In the genomic region with DNA sequence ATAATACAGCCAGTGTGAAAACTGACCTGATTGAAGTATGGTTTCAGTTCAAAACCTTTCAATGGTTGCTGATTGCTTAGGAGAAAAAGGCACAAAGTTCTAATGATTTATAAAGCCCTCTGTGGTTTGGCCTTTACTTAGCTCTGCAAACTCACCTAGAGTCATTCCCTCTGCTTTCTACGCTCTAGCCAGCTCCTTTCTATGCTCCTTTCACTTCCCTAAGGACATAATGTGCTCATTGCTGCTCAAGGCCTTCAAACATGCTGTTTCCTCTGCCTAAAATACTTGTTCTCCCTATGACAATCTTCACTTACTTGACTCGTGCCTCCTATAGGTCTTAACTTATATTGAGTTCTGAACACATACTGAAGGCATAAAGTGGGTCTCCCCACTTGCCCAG, we compare ENCODE assay signal across 21 cellular contexts. TPM values are rescaled to one million over a fixed set of nuclear protein-coding genes. Genes with fewer than 3 reads are reported as not detected.
DNase-seq lines count a peak whose midpoint lies in the region; ATAC-seq and TF ChIP-seq lines count a peak whose summit lies in the region.
"Had no signal": no experiment of that assay in that cellular context is flagged by ENCODE, and none has a peak within 500 bp of the region (broad histone marks: within the 10 kb centered on the region; RNA-seq: fewer than 3 reads in every experiment).

No MANE protein-coding gene starts in this region.

- H3K27me3 ChIP-seq in OCI-LY3 (ENCODE audit: low read depth, low read length) (no peaks in the 10 kb centered on the region), gastrocnemius medialis (no peaks in the 10 kb centered on the region)
- H3K27me3 ChIP-seq: BLaER1, MG63 had no signal

- H3K79me2 ChIP-seq in OCI-LY3 (ENCODE audit: low read length) = 0 out of 2 replicates have a peak, but pooled peaks cover 3% of the 10 kb centered on the region

- TF ChIP-seq POLR2A in gastrocnemius medialis (IDR thresholded peaks at IDR 0.05) = no peak

- peak overlapping the region; percentile 31; the same call in 1 of the 2 replicates for H3K4me2 ChIP-seq in OCI-LY3 (ENCODE audit: low read length)
- H3K4me2 ChIP-seq: BLaER1 had no signal

- H3K4me3 ChIP-seq in OCI-LY3 (ENCODE audit: low read length) (no peak overlapping the region), gastrocnemius medialis (no peak overlapping the region)
- H3K4me3 ChIP-seq: BLaER1, HAP-1, MG63 had no signal

- DNase-seq in pons (ENCODE audit: low spot score) (peak; percentile 36), GM20000 (ENCODE audit: low spot score) (no peak), gastrocnemius medialis (no peak), LoVo (ENCODE audit: low spot score) (no peak), COR-L47 (lab: John Stamatoyannopoulos, UW) (no peak)
- DNase-seq: CD4-positive, alpha-beta memory T cell; Kasumi-1; MG63; NCI-H1105; NCI-H146; NCI-H2029; NCI-H2227 treated with DMSO at 0.1 percent for 48 hours; NCI-H510A; NCI-H774; PC-3; Right ventricle myocardium superior had no signal

- H2AFZ ChIP-seq in OCI-LY3 (ENCODE audit: low read depth, low read length) = no peak overlapping the region

- H3K9me3 ChIP-seq in OCI-LY3 (ENCODE audit: insufficient read depth, low read length) (no peaks in the 10 kb centered on the region), gastrocnemius medialis (no peaks in the 10 kb centered on the region)
- H3K9me3 ChIP-seq: BLaER1, HAP-1, MG63 had no signal

- TF ChIP-seq CTCF in OCI-LY3 (IDR thresholded peaks at IDR 0.05; ENCODE audit: low read depth, low read length) (no peak), GM20000 (IDR thresholded peaks at IDR 0.05; ENCODE audit: extremely low read depth, missing control alignments) (no peak), gastrocnemius medialis (IDR thresholded peaks at IDR 0.05 in 4 of 5, conservative IDR thresholded peaks at IDR 0.05 in 1 of 5) (no peak)

- peak overlapping the region; percentile 26; the same call in 1 of the 2 replicates for H3K9ac ChIP-seq in OCI-LY3 (ENCODE audit: low read length)
- H3K9ac ChIP-seq: BLaER1 had no signal

- H3K36me3 ChIP-seq in OCI-LY3 (replicated peaks; ENCODE audit: low read depth, low read length) (peaks cover 25% of the 10 kb centered on the region), gastrocnemius medialis (no peaks in the 10 kb centered on the region)

- H3K4me1 ChIP-seq in OCI-LY3 (ENCODE audit: low read length) = peaks cover 18% of the 10 kb centered on the region
- no peaks in the 10 kb centered on the region for H3K4me1 ChIP-seq in gastrocnemius medialis
- H3K4me1 ChIP-seq: HAP-1 had no signal

- in situ Hi-C loops in gastrocnemius medialis (cut with MboI; ENCODE audit: low sequenced_read_pairs in 4 of 4) = no loop called here

- no peaks in the 10 kb centered on the region for H4K20me1 ChIP-seq in OCI-LY3 (ENCODE audit: insufficient read depth, low read length)
- H4K20me1 ChIP-seq: BLaER1 had no signal

- intact Hi-C loops in gastrocnemius medialis (cut with DNase I; ENCODE audit: low total_unique reads) = no loop called here

- ATAC-seq in GM19395 (IDR thresholded peaks at IDR 0.05; ENCODE audit: unreplicated experiment) = peak; percentile 52
- ATAC-seq in GM21717 (IDR thresholded peaks at IDR 0.05; ENCODE audit: unreplicated experiment) = peak; percentile 65
- no peak for ATAC-seq in gastrocnemius medialis
- ATAC-seq: PC-3 had no signal

- H3K27ac ChIP-seq in OCI-LY3 (ENCODE audit: low read length) (peak overlapping the region; percentile 43; the same call in 1 of the 2 replicates), gastrocnemius medialis (no peak overlapping the region)
- H3K27ac ChIP-seq: BLaER1 had no signal

RNA-seq across cellular contexts. Expression of a gene that starts 19.0 kb away (rescaled TPM):
- total RNA-seq in gastrocnemius medialis = 1 to 10 TPM in 1 of 4 donors, under 1 TPM in 1, not detected in 2; 0.71 to 1.6 TPM

Comparison
In these comparisons a context has a peak if more than half of its experiments do, and no peak if none do; other contexts are left out.
1. ATAC-seq: peak in GM19395 (single experiment) and GM21717 (single experiment); none in gastrocnemius medialis (0 of 2).